Comparison of ENCODE assay signal across 8 cellular contexts in genomic region chr10:43396061-43396927, GRCh38. TPM values are rescaled to one million over a fixed set of nuclear protein-coding genes. Genes with fewer than 3 reads are reported as not detected.
DNase-seq lines count a peak whose midpoint lies in the region; ATAC-seq and TF ChIP-seq lines count a peak whose summit lies in the region.

No MANE protein-coding gene starts in this region.

- CTCF ChIA-PET in WTC11 (lab: Charles Lee) = interaction anchor here (0.5 to 3.0 kb wide), 4 partner anchors 11 to 849 kb away, joined by 3 to 14 read pairs (median 4); no protein-coding TSS in a partner anchor

- H3K4me3 Mint-ChIP-seq in WTC11 = peak overlapping the region; percentile 88

- no peaks in the 10 kb centered on the region for H3K9me3 ChIP-seq in spleen

- ATAC-seq in HG02623 (IDR thresholded peaks at IDR 0.05; ENCODE audit: unreplicated experiment) (peak; percentile 51), WTC11 (peak; percentile 65)

- POLR2A ChIA-PET in WTC11 (lab: Charles Lee) = interaction anchor here (0.5 to 2.9 kb wide), 13 partner anchors 9 to 1713 kb away, joined by 3 to 19 read pairs (median 4); partner anchors contain the start of genes HNRNPF and RASGEF1A

- H3K36me3 ChIP-seq in spleen = peaks cover 0 to 61% (median 36%) of the 10 kb centered on the region in 6 donors

- intact Hi-C loops in spleen (cut with DNase I; ENCODE audit: low total_unique reads) = no loop called here

- TF ChIP-seq POLR2A in spleen (IDR thresholded peaks at IDR 0.05) = no peak

- TF ChIP-seq CTCF in GM13976 (IDR thresholded peaks at IDR 0.05; ENCODE audit: borderline replicate concordance, control extremely low read depth, extremely low read depth, insufficient read depth, missing control alignments) (no peak), WTC11 (IDR thresholded peaks at IDR 0.05) (no peak), spleen (IDR thresholded peaks at IDR 0.05 in 8 of 11, conservative IDR thresholded peaks at IDR 0.05 in 3 of 11) (no peak)

- peak overlapping the region; percentile 60 to 79 (median 72) for H3K4me3 ChIP-seq in spleen

- 10 to 23% (median 16%) methylated on average over 28 to 71 of the region's 71 CpGs for WGBS in spleen, 5 donors

- H3K27me3 ChIP-seq in spleen (replicated peaks in 1 of 7) = no peaks in the 10 kb centered on the region

- peaks cover 56 to 95% (median 90%) of the 10 kb centered on the region in 6 donors for H3K4me1 ChIP-seq in spleen

- DNase-seq in GM13976 (ENCODE audit: low spot score) (peak; percentile 92), NCI-H1105 treated with DMSO at 0.1 percent for 48 hours (lab: John Stamatoyannopoulos, UW) (peak; percentile 64), WTC11 (ENCODE audit: low spot score) (peak; percentile 75), islet precursor cell (peak; percentile 90), spleen (peak; percentile 95), GDM1 (lab: John Stamatoyannopoulos, UW) (no peak)
- peak; percentile 66 for DNase-seq in central memory CD4-positive, alpha-beta T cell

- no peaks in the 10 kb centered on the region for H3K9me3 Mint-ChIP-seq in WTC11

- H3K27ac ChIP-seq in spleen = peak overlapping the region; percentile 86 to 100 (median 98)

- in situ Hi-C loops in GM13976 (cut with MboI; ENCODE audit: low sequenced_read_pairs, unreplicated experiment) = no loop called here

- H3K4me1 Mint-ChIP-seq in WTC11 = peaks cover 63% of the 10 kb centered on the region

- no peaks in the 10 kb centered on the region for H3K27me3 Mint-ChIP-seq in WTC11 (ENCODE audit: low read depth)

- peak overlapping the region; percentile 93 for H3K27ac Mint-ChIP-seq in WTC11

- peaks cover 44% of the 10 kb centered on the region for H3K36me3 Mint-ChIP-seq in WTC11

TF ChIP-seq in WTC11, 78 proteins besides CTCF, POLR2A, EP300 and RAD21 (continues in another document):
- TF ChIP-seq, protein P1, sequence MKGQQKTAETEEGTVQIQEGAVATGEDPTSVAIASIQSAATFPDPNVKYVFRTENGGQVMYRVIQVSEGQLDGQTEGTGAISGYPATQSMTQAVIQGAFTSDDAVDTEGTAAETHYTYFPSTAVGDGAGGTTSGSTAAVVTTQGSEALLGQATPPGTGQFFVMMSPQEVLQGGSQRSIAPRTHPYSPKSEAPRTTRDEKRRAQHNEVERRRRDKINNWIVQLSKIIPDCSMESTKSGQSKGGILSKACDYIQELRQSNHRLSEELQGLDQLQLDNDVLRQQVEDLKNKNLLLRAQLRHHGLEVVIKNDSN (CRISPR knock-in tag; IDR thresholded peaks at IDR 0.05) = peak; percentile 48; the same call in 1 of the 2 replicates
- TF ChIP-seq NR1H2 (CRISPR knock-in tag; IDR thresholded peaks at IDR 0.05) = no peak
- TF ChIP-seq OVOL2 (CRISPR knock-in tag; IDR thresholded peaks at IDR 0.05; ENCODE audit: borderline replicate concordance) = no peak
- no peak for TF ChIP-seq FOXJ3 (CRISPR knock-in tag; IDR thresholded peaks at IDR 0.05; ENCODE audit: borderline replicate concordance)
- TF ChIP-seq, protein P2, sequence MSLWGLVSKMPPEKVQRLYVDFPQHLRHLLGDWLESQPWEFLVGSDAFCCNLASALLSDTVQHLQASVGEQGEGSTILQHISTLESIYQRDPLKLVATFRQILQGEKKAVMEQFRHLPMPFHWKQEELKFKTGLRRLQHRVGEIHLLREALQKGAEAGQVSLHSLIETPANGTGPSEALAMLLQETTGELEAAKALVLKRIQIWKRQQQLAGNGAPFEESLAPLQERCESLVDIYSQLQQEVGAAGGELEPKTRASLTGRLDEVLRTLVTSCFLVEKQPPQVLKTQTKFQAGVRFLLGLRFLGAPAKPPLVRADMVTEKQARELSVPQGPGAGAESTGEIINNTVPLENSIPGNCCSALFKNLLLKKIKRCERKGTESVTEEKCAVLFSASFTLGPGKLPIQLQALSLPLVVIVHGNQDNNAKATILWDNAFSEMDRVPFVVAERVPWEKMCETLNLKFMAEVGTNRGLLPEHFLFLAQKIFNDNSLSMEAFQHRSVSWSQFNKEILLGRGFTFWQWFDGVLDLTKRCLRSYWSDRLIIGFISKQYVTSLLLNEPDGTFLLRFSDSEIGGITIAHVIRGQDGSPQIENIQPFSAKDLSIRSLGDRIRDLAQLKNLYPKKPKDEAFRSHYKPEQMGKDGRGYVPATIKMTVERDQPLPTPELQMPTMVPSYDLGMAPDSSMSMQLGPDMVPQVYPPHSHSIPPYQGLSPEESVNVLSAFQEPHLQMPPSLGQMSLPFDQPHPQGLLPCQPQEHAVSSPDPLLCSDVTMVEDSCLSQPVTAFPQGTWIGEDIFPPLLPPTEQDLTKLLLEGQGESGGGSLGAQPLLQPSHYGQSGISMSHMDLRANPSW (CRISPR knock-in tag; conservative IDR thresholded peaks at IDR 0.05; ENCODE audit: low read depth) = no peak
- TF ChIP-seq RELA (CRISPR knock-in tag; IDR thresholded peaks at IDR 0.05; ENCODE audit: borderline replicate concordance) = no peak
- TF ChIP-seq, protein P3, sequence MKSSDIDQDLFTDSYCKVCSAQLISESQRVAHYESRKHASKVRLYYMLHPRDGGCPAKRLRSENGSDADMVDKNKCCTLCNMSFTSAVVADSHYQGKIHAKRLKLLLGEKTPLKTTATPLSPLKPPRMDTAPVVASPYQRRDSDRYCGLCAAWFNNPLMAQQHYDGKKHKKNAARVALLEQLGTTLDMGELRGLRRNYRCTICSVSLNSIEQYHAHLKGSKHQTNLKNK (CRISPR knock-in tag; IDR thresholded peaks at IDR 0.05) = no peak
- 0 out of 2 replicates have a peak, but pooled peaks have one; percentile 40 for TF ChIP-seq CREM (CRISPR knock-in tag; IDR thresholded peaks at IDR 0.05)
- peak; percentile 44; the same call in 1 of the 2 replicates for TF ChIP-seq TEAD1 (CRISPR knock-in tag; IDR thresholded peaks at IDR 0.05)
- no peak for TF ChIP-seq ATF2 (CRISPR knock-in tag; IDR thresholded peaks at IDR 0.05; ENCODE audit: borderline replicate concordance, low read depth)
- no peak for TF ChIP-seq JAZF1 (CRISPR knock-in tag; IDR thresholded peaks at IDR 0.05)
- TF ChIP-seq MXD4 (CRISPR knock-in tag; IDR thresholded peaks at IDR 0.05; ENCODE audit: borderline replicate concordance) = no peak
- no peak for TF ChIP-seq IRF2 (CRISPR knock-in tag; IDR thresholded peaks at IDR 0.05; ENCODE audit: borderline replicate concordance, low read depth)
- TF ChIP-seq ZNF671 (CRISPR knock-in tag; IDR thresholded peaks at IDR 0.05) = no peak
- TF ChIP-seq AFF4 (CRISPR knock-in tag; IDR thresholded peaks at IDR 0.05; ENCODE audit: borderline replicate concordance) = peak; percentile 83; the same call in 1 of the 2 replicates
- peak; percentile 48; the same call in 1 of the 2 replicates for TF ChIP-seq FOXP1 (CRISPR knock-in tag; IDR thresholded peaks at IDR 0.05; ENCODE audit: borderline replicate concordance)

RNA-seq across cellular contexts. Expression of gene HNRNPF, which starts 12.7 kb away (rescaled TPM):
- 318 to 358 TPM (median 326 TPM) in 3 replicates for total RNA-seq in WTC11 (2021)
- total RNA-seq in spleen = 100 to 1,000 TPM; 159 to 253 (median 206) TPM
- 100 to 1,000 TPM in 2 of 3 donors, 10 to 100 TPM in 1; 82.8 to 141 (median 116) TPM for polyA plus RNA-seq in spleen

RNA-seq across cellular contexts. Expression of gene FXYD4, which starts 24.9 kb away (rescaled TPM):
- not detected in 3 replicates for total RNA-seq in WTC11 (2021)
- total RNA-seq in spleen = not detected
- polyA plus RNA-seq in spleen = under 1 TPM in 1 of 3 donors, not detected in 2; 0.20 TPM

RNA-seq across cellular contexts. Expression of gene ZNF487, which starts 40.6 kb away (rescaled TPM):
- total RNA-seq in WTC11 (2021) (1.2 to 2.3 TPM (median 1.4 TPM) in 3 replicates), spleen (10 to 100 TPM in 2 of 7 donors, 1 to 10 TPM in 5; 5.8 to 12.1 (median 7.9) TPM)
- 1 to 10 TPM; 4.9 to 9.6 (median 7.0) TPM for polyA plus RNA-seq in spleen
